ENCODE assay signal across 1 cellular context in genomic region chr9:72552356-72552755, GRCh38.
TF ChIP-seq lines count a peak whose summit lies in the region.

No MANE protein-coding gene starts in this region.

TF ChIP-seq in GM23338, 12 proteins besides CTCF, POLR2A, EP300 and RAD21 (continued from another document):
- no peak for TF ChIP-seq REST (IDR thresholded peaks at IDR 0.05; ENCODE audit: unreplicated experiment)
- no peak for TF ChIP-seq EZH2 (IDR thresholded peaks at IDR 0.05; ENCODE audit: low read depth, unreplicated experiment)
- no peak for TF ChIP-seq CREB1 (CRISPR knock-in tag; IDR thresholded peaks at IDR 0.05; ENCODE audit: low read depth)
- no peak for TF ChIP-seq STAT1 (IDR thresholded peaks at IDR 0.05; ENCODE audit: unreplicated experiment)
- TF ChIP-seq POLR2AphosphoS5 (IDR thresholded peaks at IDR 0.05; ENCODE audit: low read depth), result no peak
- TF ChIP-seq JUNB (IDR thresholded peaks at IDR 0.05; ENCODE audit: unreplicated experiment), result no peak
- no peak for TF ChIP-seq ZNF331 (CRISPR knock-in tag; IDR thresholded peaks at IDR 0.05; ENCODE audit: low read depth)
- TF ChIP-seq ZNF462 (CRISPR knock-in tag; IDR thresholded peaks at IDR 0.05), result no peak
- TF ChIP-seq NANOG (IDR thresholded peaks at IDR 0.05; ENCODE audit: borderline replicate concordance), result no peak
- TF ChIP-seq ZNF114 (CRISPR knock-in tag; IDR thresholded peaks at IDR 0.05), result no peak
